In genomic region chr2:28496781-28497180, GRCh38 we compare ENCODE assay signal across 18 cellular contexts.
"Had no signal": no experiment of that assay in that cellular context is flagged by ENCODE, and none has a peak within 500 bp of the region (broad histone marks: within the 10 kb centered on the region; RNA-seq: fewer than 3 reads in every experiment).

No MANE protein-coding gene starts in this region.

- H3K27ac Mint-ChIP-seq: memory B cell; mesothelial cell of epicardium; naive B cell; natural killer cell treated with Interleukin-12 subunit alpha and Interleukin-12 subunit beta and Interleukin-15 and Interleukin-18, amount 100 ng/mL, for 72 hours; progenitor cell of endocrine pancreas; type B pancreatic cell had no signal

- H3K36me3 Mint-ChIP-seq: memory B cell; mesothelial cell of epicardium; naive B cell; natural killer cell treated with Interleukin-12 subunit alpha and Interleukin-12 subunit beta and Interleukin-15 and Interleukin-18, amount 100 ng/mL, for 72 hours; type B pancreatic cell had no signal

- ATAC-seq: left lobe of liver; natural killer cell treated with Interleukin-12 subunit alpha and Interleukin-12 subunit beta and Interleukin-15 and Interleukin-18, amount 100 ng/mL, for 72 hours; right lobe of liver had no signal

- DNase-seq: dorsolateral prefrontal cortex; effector CD4-positive, alpha-beta T cell; mucosa of descending colon; naive B cell; right lobe of liver; small intestine; stimulated activated CD4-positive, alpha-beta T cell treated with anti-CD3 and anti-CD28 coated beads, Interleukin-15, amount 100 ng/mL, for 24 hours; stimulated activated CD4-positive, alpha-beta T cell treated with anti-CD3 and anti-CD28 coated beads, Interleukin-2, amount 100 ng/mL, for 48 hours; stimulated activated naive CD4-positive, alpha-beta T cell treated with Interleukin-2 at 50 U/mL for 16 hours; stomach; tibial artery had no signal

- H3K4me3 Mint-ChIP-seq: memory B cell; mesothelial cell of epicardium; naive B cell; natural killer cell treated with Interleukin-12 subunit alpha and Interleukin-12 subunit beta and Interleukin-15 and Interleukin-18, amount 100 ng/mL, for 72 hours; neural crest cell; type B pancreatic cell had no signal

- H3K4me1 Mint-ChIP-seq: memory B cell, naive B cell, neural crest cell had no signal

- H3K9me3 Mint-ChIP-seq: mesothelial cell of epicardium; naive B cell; natural killer cell treated with Interleukin-12 subunit alpha and Interleukin-12 subunit beta and Interleukin-15 and Interleukin-18, amount 100 ng/mL, for 72 hours; neural crest cell; type B pancreatic cell had no signal
